ENCODE assay signal across 3 cellular contexts in the genomic region with DNA sequence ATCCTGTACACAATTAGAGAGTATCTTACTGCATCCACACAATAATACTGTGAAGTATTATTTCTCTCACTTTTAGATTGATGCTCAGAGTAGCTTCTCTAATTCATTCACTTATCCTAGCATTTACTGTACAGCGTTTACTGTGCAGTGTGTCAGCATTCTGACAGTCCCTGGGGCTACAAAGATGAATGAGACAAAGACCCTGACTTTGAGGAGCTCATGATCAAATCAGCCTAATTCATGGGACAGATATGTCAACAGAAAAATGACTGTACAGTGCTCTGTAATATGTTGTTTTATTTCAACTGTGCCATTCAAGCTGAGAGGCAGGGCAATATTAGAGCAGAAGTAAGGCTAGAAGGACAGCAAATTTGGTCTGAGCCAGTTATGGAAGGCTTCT.
"Had no signal": no experiment of that assay in that cellular context is flagged by ENCODE, and none has a peak within 500 bp of the region (broad histone marks: within the 10 kb centered on the region; RNA-seq: fewer than 3 reads in every experiment).

No MANE protein-coding gene starts in this region.

- DNase-seq: GDM1, GF-D8 had no signal

- H3K4me3 ChIP-seq: GM12878 had no signal
